Comparison of ENCODE assay signal across 27 cellular contexts in genomic region chr7:29139796-29140195, GRCh38. TPM values are rescaled to one million over a fixed set of nuclear protein-coding genes. Genes with fewer than 3 reads are reported as not detected.
DNase-seq lines count a peak whose midpoint lies in the region; ATAC-seq, FAIRE-seq and TF ChIP-seq lines count a peak whose summit lies in the region.
"Had no signal": no experiment of that assay in that cellular context is flagged by ENCODE, and none has a peak within 500 bp of the region (broad histone marks: within the 10 kb centered on the region; RNA-seq: fewer than 3 reads in every experiment).

No MANE protein-coding gene starts in this region.

- H3K9ac ChIP-seq in astrocyte (ENCODE audit: low read length), result no peak overlapping the region

- peak; percentile 63 for DNase-seq in CD1c-positive myeloid dendritic cell (ENCODE audit: extremely low spot score)
- peak; percentile 23 for DNase-seq in M059J (ENCODE audit: low read depth)
- peak; percentile 29 for DNase-seq in astrocyte (ENCODE audit: low read depth)
- DNase-seq in naive thymus-derived CD4-positive, alpha-beta T cell, result no peak
- DNase-seq in HUDEP-2 (lab: John Stamatoyannopoulos, UW; ENCODE audit: unreplicated experiment in 76 of 76), result no peak
- DNase-seq in SHP77 (lab: John Stamatoyannopoulos, UW), result no peak
- no peak for DNase-seq in NCI-H526 treated with DMSO at 0.1 percent for 48 hours (lab: John Stamatoyannopoulos, UW)
- DNase-seq: activated effector memory CD4-positive, alpha-beta T cell treated with Interleukin-2 at 50 U/mL for 16 hours; activated naive CD8-positive, alpha-beta T cell treated with anti-CD3 and anti-CD28 coated beads, Interleukin-2, amount 50 U/mL, for 24 hours; CD4-positive, alpha-beta memory T cell; DMS153; GDM1; HCEC 1CT; heart right ventricle; KG1; left ventricle myocardium inferior; NCI-H1092; NCI-H1930; NCI-H2227 treated with DMSO at 0.1 percent for 48 hours; T-helper 9 cell; upper lobe of right lung had no signal

- peak overlapping the region; percentile 35 for H2AFZ ChIP-seq in astrocyte (ENCODE audit: low read depth, low read length)

- intact Hi-C loops in naive thymus-derived CD4-positive, alpha-beta T cell (cut with micrococcal nuclease), result no loop called here

- no peak overlapping the region for H3K4me3 ChIP-seq in astrocyte (ENCODE audit: insufficient read depth, low read depth, low read length)
- no peak overlapping the region for H3K4me3 ChIP-seq in naive thymus-derived CD4-positive, alpha-beta T cell (ENCODE audit: low read length)
- H3K4me3 ChIP-seq: coronary artery, heart right ventricle, left ventricle myocardium inferior, upper lobe of right lung had no signal

- H3K4me2 ChIP-seq in astrocyte (ENCODE audit: low read length), result peak overlapping the region; percentile 26

- H4K20me1 ChIP-seq in astrocyte (ENCODE audit: insufficient read depth, low read length), result no peaks in the 10 kb centered on the region

- POLR2A ChIA-PET in naive thymus-derived CD4-positive, alpha-beta T cell (lab: Charles Lee), result no interaction called here

- H3K27me3 Mint-ChIP-seq in astrocyte (ENCODE audit: low read depth, unreplicated experiment), result peaks cover 4% of the 10 kb centered on the region
- peaks cover 0 to 15% (median 5%) of the 10 kb centered on the region in 5 donors for H3K27me3 Mint-ChIP-seq in naive thymus-derived CD4-positive, alpha-beta T cell

- peak overlapping the region; percentile 91 for H3K27ac Mint-ChIP-seq in astrocyte (ENCODE audit: unreplicated experiment)
- H3K27ac Mint-ChIP-seq in naive thymus-derived CD4-positive, alpha-beta T cell, result no peak overlapping the region
- H3K27ac Mint-ChIP-seq: activated naive CD8-positive, alpha-beta T cell treated with anti-CD3 and anti-CD28 coated beads, Interleukin-2, amount 50 U/mL, for 24 hours; CD4-positive, alpha-beta memory T cell; nephron; WTC11 had no signal

- H3K36me3 Mint-ChIP-seq in astrocyte (ENCODE audit: low read depth, unreplicated experiment), result no peaks in the 10 kb centered on the region
- no peaks in the 10 kb centered on the region for H3K36me3 Mint-ChIP-seq in naive thymus-derived CD4-positive, alpha-beta T cell
- H3K36me3 Mint-ChIP-seq: CD4-positive, alpha-beta memory T cell had no signal

- TF ChIP-seq CTCF in astrocyte (IDR thresholded peaks at IDR 0.05; ENCODE audit: insufficient read depth, low read depth, low read length), result no peak

- peaks cover 10% of the 10 kb centered on the region for H3K4me1 ChIP-seq in astrocyte (ENCODE audit: insufficient read depth, low read length)
- H3K4me1 ChIP-seq in naive thymus-derived CD4-positive, alpha-beta T cell (ENCODE audit: control insufficient read depth in 2 of 2, insufficient read depth in 2 of 2, low read length in 2 of 2), result no peaks in the 10 kb centered on the region
- H3K4me1 ChIP-seq: upper lobe of right lung had no signal

- no peaks in the 10 kb centered on the region for H3K36me3 ChIP-seq in astrocyte (ENCODE audit: insufficient read depth, low read length)
- H3K36me3 ChIP-seq in naive thymus-derived CD4-positive, alpha-beta T cell (ENCODE audit: control insufficient read depth in 2 of 3, insufficient read depth in 3 of 3, low read length in 3 of 3), result no peaks in the 10 kb centered on the region
- H3K36me3 ChIP-seq: heart right ventricle, left ventricle myocardium inferior, upper lobe of right lung had no signal

- H3K27ac ChIP-seq in astrocyte (ENCODE audit: low read depth, low read length), result peak overlapping the region; percentile 51
- H3K27ac ChIP-seq in naive thymus-derived CD4-positive, alpha-beta T cell (ENCODE audit: low read depth, low read length), result no peak overlapping the region
- H3K27ac ChIP-seq: coronary artery, left ventricle myocardium inferior, upper lobe of right lung had no signal

- peaks cover 2% of the 10 kb centered on the region for H3K27me3 ChIP-seq in astrocyte (ENCODE audit: insufficient read depth, low read length)
- H3K27me3 ChIP-seq in naive thymus-derived CD4-positive, alpha-beta T cell (ENCODE audit: control insufficient read depth in 2 of 2, insufficient read depth in 2 of 2, low read length in 2 of 2), result no peaks in the 10 kb centered on the region

- H3K9me3 Mint-ChIP-seq in astrocyte (ENCODE audit: unreplicated experiment), result no peaks in the 10 kb centered on the region
- H3K9me3 Mint-ChIP-seq in naive thymus-derived CD4-positive, alpha-beta T cell, result peaks cover 0 to 4% (median 0%) of the 10 kb centered on the region in 11 donors

- CTCF ChIA-PET in naive thymus-derived CD4-positive, alpha-beta T cell (lab: Charles Lee), result no interaction called here

- H3K4me1 Mint-ChIP-seq in astrocyte (ENCODE audit: low read depth, unreplicated experiment), result peaks cover 24% of the 10 kb centered on the region
- peaks cover 0 to 2% (median 0%) of the 10 kb centered on the region in 7 donors for H3K4me1 Mint-ChIP-seq in naive thymus-derived CD4-positive, alpha-beta T cell
- H3K4me1 Mint-ChIP-seq: activated naive CD8-positive, alpha-beta T cell treated with anti-CD3 and anti-CD28 coated beads, Interleukin-2, amount 50 U/mL, for 24 hours; CD4-positive, alpha-beta memory T cell; WTC11 had no signal

- no peak for FAIRE-seq in astrocyte (lab: Jason Lieb, UNC)
- FAIRE-seq: endometrium, RCC 7860 had no signal

- ATAC-seq in naive thymus-derived CD4-positive, alpha-beta T cell, result peak; percentile 47
- ATAC-seq: activated naive CD8-positive, alpha-beta T cell treated with anti-CD3 and anti-CD28 coated beads, Interleukin-2, amount 50 U/mL, for 24 hours; sciatic nerve; upper lobe of right lung; WTC11 had no signal

- H3K79me2 ChIP-seq in astrocyte (ENCODE audit: insufficient read depth, low read length), result no peaks in the 10 kb centered on the region

- H3K9me3 ChIP-seq in astrocyte (ENCODE audit: insufficient read depth, low read depth, low read length), result no peaks in the 10 kb centered on the region
- no peaks in the 10 kb centered on the region for H3K9me3 ChIP-seq in naive thymus-derived CD4-positive, alpha-beta T cell (ENCODE audit: control insufficient read depth in 2 of 3, low read length in 3 of 3)
- H3K9me3 ChIP-seq: upper lobe of right lung had no signal

- no peak overlapping the region for H3K4me3 Mint-ChIP-seq in astrocyte (ENCODE audit: unreplicated experiment)
- no peak overlapping the region for H3K4me3 Mint-ChIP-seq in naive thymus-derived CD4-positive, alpha-beta T cell
- H3K4me3 Mint-ChIP-seq: activated naive CD8-positive, alpha-beta T cell treated with anti-CD3 and anti-CD28 coated beads, Interleukin-2, amount 50 U/mL, for 24 hours; CD4-positive, alpha-beta memory T cell; nephron; WTC11 had no signal

RNA-seq across cellular contexts. Expression of gene CPVL, which starts 6.5 kb away (rescaled TPM):
- total RNA-seq in M059J (2014; rRNA removed; shearing (Covaris generic)), result 0.49 and 0.64 TPM in 2 replicates
- 16.3 and 22.2 TPM in 2 replicates for total RNA-seq in astrocyte
- total RNA-seq in naive thymus-derived CD4-positive, alpha-beta T cell, result 10 to 100 TPM in 2 of 5 experiments, 1 to 10 TPM in 2, under 1 TPM in 1; 0.48 to 88.3 (median 3.2) TPM
- polyA plus RNA-seq in naive thymus-derived CD4-positive, alpha-beta T cell, result under 1 TPM; 0.32 to 0.78 TPM

RNA-seq across cellular contexts. Expression of gene CHN2, which starts 54.8 kb away (rescaled TPM):
- not detected in 2 replicates for total RNA-seq in M059J (2014; rRNA removed; shearing (Covaris generic))
- total RNA-seq in astrocyte, result 2.5 and 3.6 TPM in 2 replicates
- 10 to 100 TPM in 1 of 5 experiments, 1 to 10 TPM in 2, under 1 TPM in 2; 0.34 to 28.1 (median 1.8) TPM for total RNA-seq in naive thymus-derived CD4-positive, alpha-beta T cell
- polyA plus RNA-seq in naive thymus-derived CD4-positive, alpha-beta T cell, result under 1 TPM; 0.47 to 0.98 TPM

Comparison
In these comparisons a context has a peak if more than half of its experiments do, and no peak if none do; other contexts are left out.
1. DNase-seq: peak in CD1c-positive myeloid dendritic cell (single experiment), M059J (single experiment) and astrocyte (single experiment); none in naive thymus-derived CD4-positive, alpha-beta T cell (0 of 9), HUDEP-2 (0 of 76), SHP77 (0 of 2) and NCI-H526 treated with DMSO at 0.1 percent for 48 hours (single experiment).